Comparison of ENCODE assay signal across 24 cellular contexts in genomic region chr2:224940618-224941017, GRCh38.
DNase-seq lines count a peak whose midpoint lies in the region; ATAC-seq lines count a peak whose summit lies in the region.
"Had no signal": no experiment of that assay in that cellular context is flagged by ENCODE, and none has a peak within 500 bp of the region (broad histone marks: within the 10 kb centered on the region; RNA-seq: fewer than 3 reads in every experiment).

No MANE protein-coding gene starts in this region.

- intact Hi-C loops in aorta (cut with DNase I), result loop anchor here in 1 of 2 donors (5.0 kb wide), 1 partner anchor 42 kb away; no protein-coding TSS in a partner anchor

- H3K27me3 Mint-ChIP-seq in activated T-cell treated with anti-CD3 and anti-CD28 coated beads, Interleukin-2, amount 50 U/mL, for 4 hours (ENCODE audit: low read depth), result no peaks in the 10 kb centered on the region
- H3K27me3 Mint-ChIP-seq in IgD-negative memory B cell, result no peaks in the 10 kb centered on the region
- no peaks in the 10 kb centered on the region for H3K27me3 Mint-ChIP-seq in activated naive CD8-positive, alpha-beta T cell treated with anti-CD3 and anti-CD28 coated beads for 36 hours
- no peaks in the 10 kb centered on the region for H3K27me3 Mint-ChIP-seq in stimulated activated naive CD8-positive, alpha-beta T cell treated with anti-CD3 and anti-CD28 coated beads, Interleukin-15, Interleukin-2, amounts not matched to agents 100 ng/mL and 50 ng/mL, for 24 hours
- H3K27me3 Mint-ChIP-seq: progenitor cell of endocrine pancreas had no signal

- peak; percentile 46 to 57 for ATAC-seq in activated T-cell treated with anti-CD3 and anti-CD28 coated beads, Interleukin-2, amount 50 U/mL, for 4 hours
- no peak for ATAC-seq in HG02571 (IDR thresholded peaks at IDR 0.05; ENCODE audit: unreplicated experiment)
- no peak for ATAC-seq in aorta (ENCODE audit: low FRiP score)
- ATAC-seq: HCT116 had no signal

- H3K4me3 ChIP-seq in aorta (ENCODE audit: low read length in 2 of 2), result no peak overlapping the region
- H3K4me3 ChIP-seq: lung, sigmoid colon, vagina had no signal

- DNase-seq in activated T-cell treated with anti-CD3 and anti-CD28 coated beads, Interleukin-2, amount 50 U/mL, for 4 hours, result no peak
- DNase-seq in activated T-cell treated with anti-CD3 and anti-CD28 coated beads, Interleukin-2, amount 50 U/mL, for 48 hours, result no peak
- DNase-seq in activated naive CD8-positive, alpha-beta T cell treated with anti-CD3 and anti-CD28 coated beads for 36 hours, result no peak
- no peak for DNase-seq in RPMI8226
- no peak for DNase-seq in aorta
- DNase-seq: activated CD4-positive, alpha-beta T cell treated with anti-CD3 and anti-CD28 coated beads for 48 hours; brain microvascular endothelial cell; EL; Kasumi-1; kidney glomerular epithelial cell; NCI-H1694; NCI-H510A treated with DMSO at 0.1 percent for 48 hours; SIG-M5; sigmoid colon; SW 1271 had no signal

- peak overlapping the region; percentile 30 for H3K4me3 Mint-ChIP-seq in activated T-cell treated with anti-CD3 and anti-CD28 coated beads, Interleukin-2, amount 50 U/mL, for 4 hours
- H3K4me3 Mint-ChIP-seq in IgD-negative memory B cell, result peak overlapping the region in 1 of 4 donors; percentile 47
- peak overlapping the region; percentile 59 for H3K4me3 Mint-ChIP-seq in activated naive CD8-positive, alpha-beta T cell treated with anti-CD3 and anti-CD28 coated beads for 36 hours
- peak overlapping the region; percentile 76 for H3K4me3 Mint-ChIP-seq in stimulated activated naive CD8-positive, alpha-beta T cell treated with anti-CD3 and anti-CD28 coated beads, Interleukin-15, Interleukin-2, amounts not matched to agents 100 ng/mL and 50 ng/mL, for 24 hours

- H3K4me1 ChIP-seq in aorta (ENCODE audit: control insufficient read depth in 1 of 2, insufficient read depth in 2 of 2, low read length in 2 of 2), result peaks cover 2 to 16% of the 10 kb centered on the region in 2 donors
- H3K4me1 ChIP-seq: sigmoid colon had no signal

- peaks cover 77% of the 10 kb centered on the region for H3K4me1 Mint-ChIP-seq in activated T-cell treated with anti-CD3 and anti-CD28 coated beads, Interleukin-2, amount 50 U/mL, for 4 hours (ENCODE audit: low read depth)
- peaks cover 56 to 71% (median 66%) of the 10 kb centered on the region in 3 donors for H3K4me1 Mint-ChIP-seq in IgD-negative memory B cell
- peaks cover 75% of the 10 kb centered on the region for H3K4me1 Mint-ChIP-seq in activated naive CD8-positive, alpha-beta T cell treated with anti-CD3 and anti-CD28 coated beads for 36 hours
- H3K4me1 Mint-ChIP-seq in stimulated activated naive CD8-positive, alpha-beta T cell treated with anti-CD3 and anti-CD28 coated beads, Interleukin-15, Interleukin-2, amounts not matched to agents 100 ng/mL and 50 ng/mL, for 24 hours (ENCODE audit: low read depth), result peaks cover 94% of the 10 kb centered on the region

- 95 to 100% methylated on average over 3 of the region's 3 CpGs for WGBS in aorta, 2 donors

- H3K27ac Mint-ChIP-seq in IgD-negative memory B cell, result peak overlapping the region in 2 of 3 donors; percentile 36 to 38
- peak overlapping the region; percentile 88 for H3K27ac Mint-ChIP-seq in activated naive CD8-positive, alpha-beta T cell treated with anti-CD3 and anti-CD28 coated beads for 36 hours
- H3K27ac Mint-ChIP-seq in stimulated activated naive CD8-positive, alpha-beta T cell treated with anti-CD3 and anti-CD28 coated beads, Interleukin-15, Interleukin-2, amounts not matched to agents 100 ng/mL and 50 ng/mL, for 24 hours, result peak overlapping the region; percentile 92
- H3K27ac Mint-ChIP-seq: progenitor cell of endocrine pancreas had no signal

- H3K36me3 Mint-ChIP-seq in activated T-cell treated with anti-CD3 and anti-CD28 coated beads, Interleukin-2, amount 50 U/mL, for 4 hours (ENCODE audit: insufficient read depth), result peaks cover 52% of the 10 kb centered on the region
- H3K36me3 Mint-ChIP-seq in IgD-negative memory B cell, result peaks cover 6% of the 10 kb centered on the region
- H3K36me3 Mint-ChIP-seq in activated naive CD8-positive, alpha-beta T cell treated with anti-CD3 and anti-CD28 coated beads for 36 hours, result peaks cover 61% of the 10 kb centered on the region
- peaks cover 44% of the 10 kb centered on the region for H3K36me3 Mint-ChIP-seq in stimulated activated naive CD8-positive, alpha-beta T cell treated with anti-CD3 and anti-CD28 coated beads, Interleukin-15, Interleukin-2, amounts not matched to agents 100 ng/mL and 50 ng/mL, for 24 hours (ENCODE audit: low read depth)

- peak overlapping the region in 1 of 2 donors; percentile 67 for H3K27ac ChIP-seq in aorta (ENCODE audit: low read depth in 1 of 2, low read length in 2 of 2)
- H3K27ac ChIP-seq: epithelial cell of prostate, neutrophil, sigmoid colon, vagina had no signal

- H3K36me3 ChIP-seq in aorta (ENCODE audit: control insufficient read depth in 1 of 2, insufficient read depth in 2 of 2, low read length in 1 of 2), result no peaks in the 10 kb centered on the region
- H3K36me3 ChIP-seq: brain microvascular endothelial cell, neutrophil, sigmoid colon, vagina had no signal

- H3K27me3 ChIP-seq in aorta (ENCODE audit: control insufficient read depth in 1 of 2, insufficient read depth in 2 of 2, low read length in 1 of 2), result no peaks in the 10 kb centered on the region
- H3K27me3 ChIP-seq: brain microvascular endothelial cell, neutrophil, sigmoid colon, vagina had no signal

- no peaks in the 10 kb centered on the region for H3K9me3 ChIP-seq in aorta (ENCODE audit: control insufficient read depth, low read length)
- H3K9me3 ChIP-seq: neutrophil, sigmoid colon, vagina had no signal

- H3K9me3 Mint-ChIP-seq in activated T-cell treated with anti-CD3 and anti-CD28 coated beads, Interleukin-2, amount 50 U/mL, for 4 hours, result no peaks in the 10 kb centered on the region
- H3K9me3 Mint-ChIP-seq in IgD-negative memory B cell, result no peaks in the 10 kb centered on the region
- H3K9me3 Mint-ChIP-seq in activated naive CD8-positive, alpha-beta T cell treated with anti-CD3 and anti-CD28 coated beads for 36 hours, result no peaks in the 10 kb centered on the region
- H3K9me3 Mint-ChIP-seq in stimulated activated naive CD8-positive, alpha-beta T cell treated with anti-CD3 and anti-CD28 coated beads, Interleukin-15, Interleukin-2, amounts not matched to agents 100 ng/mL and 50 ng/mL, for 24 hours, result no peaks in the 10 kb centered on the region

Comparison
In these comparisons a context has a peak if more than half of its experiments do, and no peak if none do; other contexts are left out.
1. ATAC-seq: peak in activated T-cell treated with anti-CD3 and anti-CD28 coated beads, Interleukin-2, amount 50 U/mL, for 4 hours (2 of 2); none in HG02571 (single experiment) and aorta (single experiment).
2. H3K27ac Mint-ChIP-seq: peak in every context shown above with its lines; median percentile 92 in stimulated activated naive CD8-positive, alpha-beta T cell treated with anti-CD3 and anti-CD28 coated beads, Interleukin-15, Interleukin-2, amounts not matched to agents 100 ng/mL and 50 ng/mL, for 24 hours; 88 in activated naive CD8-positive, alpha-beta T cell treated with anti-CD3 and anti-CD28 coated beads for 36 hours; 37 in IgD-negative memory B cell.